ENCODE assay signal across 11 cellular contexts in genomic region chr5:119470105-119470763, GRCh38. TPM values are rescaled to one million over a fixed set of nuclear protein-coding genes. Genes with fewer than 3 reads are reported as not detected.
DNase-seq lines count a peak whose midpoint lies in the region; ATAC-seq and TF ChIP-seq lines count a peak whose summit lies in the region.
"Had no signal": no experiment of that assay in that cellular context is flagged by ENCODE, and none has a peak within 500 bp of the region (broad histone marks: within the 10 kb centered on the region; RNA-seq: fewer than 3 reads in every experiment).

No MANE protein-coding gene starts in this region.

- H2AFZ ChIP-seq in PC-9, result no peak overlapping the region

- in situ Hi-C loops in GM13976 (cut with MboI; ENCODE audit: low sequenced_read_pairs, unreplicated experiment), result loop anchor here (25.0 kb wide), 1 partner anchor 992 kb away; the partner anchor contains the start of gene PRR16

- H4K20me1 ChIP-seq in PC-9 (ENCODE audit: insufficient read depth), result no peaks in the 10 kb centered on the region

- H3K4me1 ChIP-seq in PC-9 (replicated peaks; ENCODE audit: insufficient read depth) (no peaks in the 10 kb centered on the region), vagina (no peaks in the 10 kb centered on the region)
- H3K4me1 ChIP-seq: sigmoid colon had no signal

- TF ChIP-seq CTCF in PC-9 (conservative IDR thresholded peaks at IDR 0.05) (no peak), GM13976 (IDR thresholded peaks at IDR 0.05; ENCODE audit: borderline replicate concordance, control extremely low read depth, extremely low read depth, insufficient read depth, missing control alignments) (no peak), vagina (IDR thresholded peaks at IDR 0.05) (no peak)

- H3K4me3 ChIP-seq in PC-9 (no peak overlapping the region), vagina (no peak overlapping the region)
- H3K4me3 ChIP-seq: sigmoid colon had no signal

- H3K36me3 ChIP-seq in PC-9 (ENCODE audit: low read depth), result peaks cover 7% of the 10 kb centered on the region; the same call in 1 of the 2 replicates
- H3K36me3 ChIP-seq in vagina, result peaks cover 0 to 14% of the 10 kb centered on the region in 2 donors

- DNase-seq in iPS-NIHi7 (ENCODE audit: extremely low spot score) (peak; percentile 47), PC-9 (no peak), GM13976 (ENCODE audit: low spot score) (no peak), vagina (ENCODE audit: extremely low spot score in 2 of 2) (no peak), SHP77 (lab: John Stamatoyannopoulos, UW) (no peak)
- DNase-seq: DMS79 treated with DMSO at 0.1 percent for 48 hours, sigmoid colon, T1000 had no signal

- 0 out of 2 replicates have a peak, but pooled peaks cover 4% of the 10 kb centered on the region for H3K79me2 ChIP-seq in PC-9 (ENCODE audit: low read depth)

- intact Hi-C loops in PC-9 (cut with micrococcal nuclease; ENCODE audit: unreplicated experiment) (loop anchor here (5.0 to 10.0 kb wide), 2 partner anchors 987 to 1335 kb away; no protein-coding TSS in a partner anchor), vagina (cut with DNase I) (no loop called here)

- no peak overlapping the region for H3K27ac ChIP-seq in PC-9
- H3K27ac ChIP-seq in vagina, result no peak overlapping the region
- H3K27ac ChIP-seq: sigmoid colon had no signal

- POLR2A ChIA-PET in PC-9 (lab: Charles Lee; ENCODE audit: unreplicated experiment), result no interaction called here

- H3F3A ChIP-seq in PC-9 (ENCODE audit: insufficient read depth, low read depth), result no peaks in the 10 kb centered on the region

- CTCF ChIA-PET in PC-9 (lab: Charles Lee), result no interaction called here

- ATAC-seq in GM18867 (IDR thresholded peaks at IDR 0.05; ENCODE audit: unreplicated experiment) (peak; percentile 60), GM21576 (IDR thresholded peaks at IDR 0.05; ENCODE audit: unreplicated experiment) (peak; percentile 67), HG03457 (IDR thresholded peaks at IDR 0.05; ENCODE audit: unreplicated experiment) (peak; percentile 87)

- no peak overlapping the region for H3K4me2 ChIP-seq in PC-9

- no peak for TF ChIP-seq POLR2A in vagina (IDR thresholded peaks at IDR 0.05)

- H3K27me3 ChIP-seq in PC-9 (ENCODE audit: insufficient read depth, low read depth), result no peaks in the 10 kb centered on the region
- no peaks in the 10 kb centered on the region for H3K27me3 ChIP-seq in vagina
- H3K27me3 ChIP-seq: sigmoid colon had no signal

- no peaks in the 10 kb centered on the region for H3K9me2 ChIP-seq in PC-9 (ENCODE audit: insufficient read depth)

- no TSS peak for BruUV-seq in PC-9 (replicated peaks; lab: Mats Ljungman, UMichigan)

- peaks cover 6% of the 10 kb centered on the region; the same call in 1 of the 2 replicates for H3K9me3 ChIP-seq in PC-9 (ENCODE audit: insufficient read depth, low read depth)
- H3K9me3 ChIP-seq in vagina, result peaks cover 8% of the 10 kb centered on the region

RNA-seq across cellular contexts. Expression of gene HSD17B4, which starts 17.9 kb away (rescaled TPM):
- 148 and 226 TPM in 2 replicates for total RNA-seq in PC-9 (2021)
- total RNA-seq in vagina, result 137 TPM
